16 cellular contexts compared by ENCODE assay signal in genomic region chr5:447501-447900, GRCh38. TPM values are rescaled to one million over a fixed set of nuclear protein-coding genes. Genes with fewer than 3 reads are reported as not detected.
DNase-seq lines count a peak whose midpoint lies in the region; ATAC-seq and TF ChIP-seq lines count a peak whose summit lies in the region.
"Had no signal": no experiment of that assay in that cellular context is flagged by ENCODE, and none has a peak within 500 bp of the region (broad histone marks: within the 10 kb centered on the region; RNA-seq: fewer than 3 reads in every experiment).

No MANE protein-coding gene starts in this region.

- no peak for TF ChIP-seq POLR2A in heart left ventricle (IDR thresholded peaks at IDR 0.05)

- POLR2A ChIA-PET in RWPE1 (lab: Yijun Ruan, JAX; ENCODE audit: low non-redundant PET) = no interaction called here

- WGBS in heart left ventricle, 4 donors = 89 to 94% (median 94%) methylated on average over 19 to 21 of the region's 21 CpGs

- H3K9me3 ChIP-seq in heart left ventricle = peaks cover 0 to 21% (median 13%) of the 10 kb centered on the region in 12 donors
- H3K9me3 ChIP-seq: pancreas had no signal

- DNase-seq in D341Med (ENCODE audit: low spot score) = peak; percentile 7
- DNase-seq in RWPE1 (ENCODE audit: low spot score) = no peak
- DNase-seq in heart left ventricle = peak in 3 of 5 donors; percentile 12 to 52 (median 14)
- peak; percentile 47 for DNase-seq in sciatic nerve (ENCODE audit: low spot score)
- no peak for DNase-seq in NCI-H82 treated with DMSO at 0.1 percent for 48 hours (lab: John Stamatoyannopoulos, UW; ENCODE audit: unreplicated experiment)
- no peak for DNase-seq in SW 1271 (lab: John Stamatoyannopoulos, UW)
- DNase-seq: activated CD4-positive, alpha-beta T cell treated with anti-CD3 and anti-CD28 coated beads, Interleukin-2, amount 50 U/mL, for 48 hours; cortex of kidney; KG1; stimulated activated CD4-positive, alpha-beta T cell treated with anti-CD3 and anti-CD28 coated beads, Interleukin-1b, Interleukin-23, amount 100 ng/mL, for 48 hours; stimulated activated naive CD4-positive, alpha-beta T cell treated with Interleukin-2 at 50 U/mL for 16 hours had no signal

- intact Hi-C loops in heart left ventricle (cut with DNase I) (loop anchor here in 5 of 10 donors (10.0 kb wide), 1 partner anchor 457 kb away; no protein-coding TSS in a partner anchor), sciatic nerve (cut with DNase I) (no loop called here)

- TF ChIP-seq CTCF in RWPE1 (conservative IDR thresholded peaks at IDR 0.05; ENCODE audit: low read depth) (no peak), heart left ventricle (IDR thresholded peaks at IDR 0.05) (no peak)

- ATAC-seq in heart left ventricle (no peak), sciatic nerve (no peak), GM19467 (IDR thresholded peaks at IDR 0.05; ENCODE audit: unreplicated experiment) (no peak)
- ATAC-seq: body of pancreas had no signal

- H3K27ac ChIP-seq in RWPE1 (peak overlapping the region; percentile 20; the same call in 1 of the 2 replicates), heart left ventricle (peak overlapping the region in 1 of 12 donors; percentile 66)
- H3K27ac ChIP-seq: body of pancreas, GM23248, pancreas, tibial artery had no signal

- H3K4me3 ChIP-seq in heart left ventricle = no peak overlapping the region
- H3K4me3 ChIP-seq: body of pancreas, GM23248, pancreas, tibial artery had no signal

- CTCF ChIA-PET in RWPE1 (lab: Yijun Ruan, JAX) = interaction anchor here (0.7 to 1.5 kb wide), 4 partner anchors 16 to 29 kb away, joined by 3 to 5 read pairs (median 3); no protein-coding TSS in a partner anchor

- peaks cover 4 to 35% (median 8%) of the 10 kb centered on the region in 12 donors for H3K4me1 ChIP-seq in heart left ventricle

- H3K36me3 ChIP-seq in heart left ventricle = peaks cover 0 to 68% (median 60%) of the 10 kb centered on the region in 9 donors

- H3K27me3 ChIP-seq in heart left ventricle = no peaks in the 10 kb centered on the region
- H3K27me3 ChIP-seq: body of pancreas, pancreas, tibial artery had no signal

RNA-seq across cellular contexts. Expression of gene EXOC3, which starts 4.5 kb away (rescaled TPM):
- total RNA-seq in heart left ventricle (10 to 100 TPM; 33.6 to 45.5 (median 42.8) TPM), sciatic nerve (58.4 TPM)
- polyA plus RNA-seq in heart left ventricle = 10 to 100 TPM; 20.6 to 45.4 TPM

Comparison
In these comparisons a context has a peak if more than half of its experiments do, and no peak if none do; other contexts are left out.
1. DNase-seq: peak in D341Med (single experiment), heart left ventricle (3 of 5) and sciatic nerve (single experiment); none in RWPE1 (single experiment), NCI-H82 treated with DMSO at 0.1 percent for 48 hours (single experiment) and SW 1271 (0 of 2).